ENCODE assay signal across 8 cellular contexts in genomic region chr10:6473430-6473829, GRCh38.
A peak's percentile ranks its signal among the peaks of the same experiment; 100 is the strongest.
DNase-seq lines count a peak whose midpoint lies in the region; ATAC-seq lines count a peak whose summit lies in the region.

No MANE protein-coding gene starts in this region.

- peaks cover 60% of the 10 kb centered on the region for H3K36me3 Mint-ChIP-seq in activated CD4-positive, alpha-beta T cell treated with anti-CD3 and anti-CD28 coated beads for 36 hours (ENCODE audit: low read depth)

- intact Hi-C loops in activated CD4-positive, alpha-beta T cell treated with anti-CD3 and anti-CD28 coated beads for 36 hours (cut with DNase I, micrococcal nuclease) = loop anchor here (1.0 to 5.0 kb wide), 4 partner anchors 39 to 107 kb away; partner anchors contain the start of gene PRKCQ (in 1 of the 2)

- no peak overlapping the region for H3K4ac ChIP-seq in mesenchymal stem cell (ENCODE audit: low read depth in 1 of 2, low read length in 2 of 2)

- H3K18ac ChIP-seq in mesenchymal stem cell (ENCODE audit: low read depth in 1 of 2, low read length in 2 of 2) = no peak overlapping the region

- no peaks in the 10 kb centered on the region for H3K9me3 Mint-ChIP-seq in activated CD4-positive, alpha-beta T cell treated with anti-CD3 and anti-CD28 coated beads for 36 hours (ENCODE audit: low read depth)

- 85% methylated on average over 7 of the region's 7 CpGs for WGBS in mesenchymal stem cell

- ATAC-seq in HG03460 (IDR thresholded peaks at IDR 0.05; ENCODE audit: unreplicated experiment) (peak; percentile 59), GM21390 (IDR thresholded peaks at IDR 0.05; ENCODE audit: unreplicated experiment) (no peak), GM19324 (IDR thresholded peaks at IDR 0.05; ENCODE audit: low FRiP score, unreplicated experiment) (no peak)
- ATAC-seq in activated CD4-positive, alpha-beta T cell treated with anti-CD3 and anti-CD28 coated beads for 36 hours = peak; percentile 85

- no peak overlapping the region for H4K8ac ChIP-seq in mesenchymal stem cell (ENCODE audit: low read length)

- H2AK5ac ChIP-seq in mesenchymal stem cell (ENCODE audit: low read length, severe bottlenecking) = no peak overlapping the region

- no peaks in the 10 kb centered on the region for H3K79me1 ChIP-seq in mesenchymal stem cell (replicated peaks; ENCODE audit: low read length, poor library complexity, severe bottlenecking)

- POLR2A ChIA-PET in activated CD4-positive, alpha-beta T cell treated with anti-CD3 and anti-CD28 coated beads for 36 hours (lab: Charles Lee) = interaction anchor here (0.6 to 1.2 kb wide), 2 partner anchors 20 to 134 kb away, joined by 4 to 5 read pairs; no protein-coding TSS in a partner anchor

- no peak overlapping the region for H2BK12ac ChIP-seq in mesenchymal stem cell (ENCODE audit: low read length in 2 of 2)

- no peaks in the 10 kb centered on the region for H3K27me3 Mint-ChIP-seq in activated CD4-positive, alpha-beta T cell treated with anti-CD3 and anti-CD28 coated beads for 36 hours

- H2BK120ac ChIP-seq in mesenchymal stem cell (ENCODE audit: low read depth, low read length) = no peak overlapping the region

- H3K4me3 Mint-ChIP-seq in activated CD4-positive, alpha-beta T cell treated with anti-CD3 and anti-CD28 coated beads for 36 hours = peak overlapping the region; percentile 33

- peak overlapping the region; percentile 16 for H3K27ac ChIP-seq in mesenchymal stem cell (ENCODE audit: low read length, poor library complexity, severe bottlenecking)

- no peak overlapping the region for H3K9ac ChIP-seq in mesenchymal stem cell (ENCODE audit: low read length)

- H2BK15ac ChIP-seq in mesenchymal stem cell (ENCODE audit: low read depth, poor library complexity, severe bottlenecking) = no peak overlapping the region

- H3K4me1 ChIP-seq in mesenchymal stem cell (ENCODE audit: control insufficient read depth, insufficient read depth, low read depth, low read length) = peaks cover 2% of the 10 kb centered on the region

- no peak overlapping the region for H3K23ac ChIP-seq in mesenchymal stem cell (ENCODE audit: low read length in 2 of 2)

- no peak overlapping the region for H2AFZ ChIP-seq in mesenchymal stem cell (ENCODE audit: low read depth, low read length)

- H3K27ac Mint-ChIP-seq in activated CD4-positive, alpha-beta T cell treated with anti-CD3 and anti-CD28 coated beads for 36 hours = peak overlapping the region; percentile 86

- H3K27me3 ChIP-seq in mesenchymal stem cell (ENCODE audit: control insufficient read depth in 1 of 2, insufficient read depth in 1 of 2, low read length in 2 of 2) = no peaks in the 10 kb centered on the region

- peak; percentile 26 for DNase-seq in Daoy (ENCODE audit: low read depth)
- DNase-seq in activated CD4-positive, alpha-beta T cell treated with anti-CD3 and anti-CD28 coated beads for 36 hours = peak; percentile 70
- DNase-seq in mesenchymal stem cell = no peak
- no peak for DNase-seq in GOT3 (lab: John Stamatoyannopoulos, UW)
- DNase-seq in DMS79 treated with DMSO at 0.1 percent for 48 hours (lab: John Stamatoyannopoulos, UW) = no peak

- H3K14ac ChIP-seq in mesenchymal stem cell (ENCODE audit: low read length in 2 of 2) = no peak overlapping the region

- no peak overlapping the region for H3K4me2 ChIP-seq in mesenchymal stem cell (ENCODE audit: low read length, poor library complexity, severe bottlenecking)

- H2BK5ac ChIP-seq in mesenchymal stem cell (ENCODE audit: low read depth, low read length, poor library complexity, severe bottlenecking) = no peak overlapping the region

- no peak overlapping the region for H4K91ac ChIP-seq in mesenchymal stem cell (ENCODE audit: low read length)

- peaks cover 3% of the 10 kb centered on the region for H3K9me3 ChIP-seq in mesenchymal stem cell (ENCODE audit: control insufficient read depth, low read length)

- peaks cover 58% of the 10 kb centered on the region for H3K4me1 Mint-ChIP-seq in activated CD4-positive, alpha-beta T cell treated with anti-CD3 and anti-CD28 coated beads for 36 hours

- CTCF ChIA-PET in activated CD4-positive, alpha-beta T cell treated with anti-CD3 and anti-CD28 coated beads for 36 hours (lab: Charles Lee) = interaction anchor here (0.6 to 2.0 kb wide), 16 partner anchors 8 to 134 kb away, joined by 3 to 18 read pairs (median 3); no protein-coding TSS in a partner anchor

- no peaks in the 10 kb centered on the region for H3K36me3 ChIP-seq in mesenchymal stem cell (ENCODE audit: control insufficient read depth in 1 of 2, insufficient read depth in 2 of 2, low read depth in 1 of 2, low read length in 2 of 2)

- H3K4me3 ChIP-seq in mesenchymal stem cell (ENCODE audit: insufficient read depth in 1 of 2, low read depth in 1 of 2, low read length in 2 of 2) = no peak overlapping the region

Comparison
In these comparisons a context has a peak if more than half of its experiments do, and no peak if none do; other contexts are left out.
1. DNase-seq: peak in Daoy (single experiment) and activated CD4-positive, alpha-beta T cell treated with anti-CD3 and anti-CD28 coated beads for 36 hours (single experiment); none in mesenchymal stem cell (single experiment), GOT3 (single experiment) and DMS79 treated with DMSO at 0.1 percent for 48 hours (single experiment).
2. ATAC-seq: peak in HG03460 (single experiment) and activated CD4-positive, alpha-beta T cell treated with anti-CD3 and anti-CD28 coated beads for 36 hours (single experiment); none in GM21390 (single experiment) and GM19324 (single experiment).